25 cellular contexts compared by ENCODE assay signal in the genomic region with DNA sequence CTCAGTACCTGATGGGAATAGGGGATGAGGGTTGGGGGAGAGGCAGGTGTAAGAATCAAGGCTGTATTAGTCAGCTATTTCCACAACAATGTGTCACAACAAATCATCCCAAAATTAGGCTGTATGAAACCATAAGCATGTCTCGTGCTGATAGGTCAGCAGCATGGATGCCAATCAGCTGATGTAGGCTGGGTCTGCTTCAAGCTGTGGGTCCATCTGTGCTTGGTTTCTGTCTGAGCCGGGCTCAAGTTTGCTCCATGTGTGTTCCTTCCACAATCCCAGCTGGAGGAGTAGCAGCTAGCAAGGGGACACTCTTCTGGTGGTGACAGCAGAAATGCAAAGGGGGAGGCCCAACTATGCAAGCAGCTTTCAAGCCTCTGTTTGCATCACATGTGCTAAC.
"Had no signal": no experiment of that assay in that cellular context is flagged by ENCODE, and none has a peak within 500 bp of the region (broad histone marks: within the 10 kb centered on the region; RNA-seq: fewer than 3 reads in every experiment).

No MANE protein-coding gene starts in this region.

- H3K4me1 ChIP-seq: body of pancreas, tibial nerve had no signal

- H3K27me3 ChIP-seq: body of pancreas, heart left ventricle, right atrium auricular region, tibial nerve had no signal

- H3K9me3 Mint-ChIP-seq: activated CD4-positive, alpha-beta memory T cell treated with anti-CD3 and anti-CD28 coated beads, Interleukin-2, amount 10 ng/mL, durations not matched to agents 7 days and 5 days; activated CD4-positive, alpha-beta T cell treated with anti-CD3 and anti-CD28 coated beads, Interleukin-2, amount 10 ng/mL, durations not matched to agents 24 days and 14 days; immature natural killer cell; mesothelial cell of epicardium; naive thymus-derived CD4-positive, alpha-beta T cell; stimulated activated effector memory CD8-positive, alpha-beta T cell treated with anti-CD3 and anti-CD28 coated beads, Interleukin-12 subunit alpha, Interleukin-12 subunit beta, amount 100 ng/mL, for 72 hours had no signal

- DNase-seq: activated CD4-positive, alpha-beta memory T cell treated with anti-CD3 and anti-CD28 coated beads, Interleukin-2, amount 10 ng/mL, durations not matched to agents 7 days and 5 days; activated CD4-positive, alpha-beta T cell treated with anti-CD3 and anti-CD28 coated beads, Interleukin-2, amount 10 ng/mL, durations not matched to agents 24 days and 14 days; activated CD4-positive, CD25-positive, alpha-beta regulatory T cell treated with anti-CD3 and anti-CD28 coated beads, Interleukin-2, amount 50 U/mL, for 72 hours; activated CD8-positive, alpha-beta memory T cell treated with anti-CD3 and anti-CD28 coated beads, Interleukin-2, amount 50 U/mL, for 48 hours; activated effector memory CD4-positive, alpha-beta T cell treated with Interleukin-2 at 50 U/mL for 16 hours; activated naive CD4-positive, alpha-beta T cell treated with Interleukin-2 at 50 U/mL for 16 hours; activated T-cell treated with anti-CD3 and anti-CD28 coated beads, Interleukin-2, amount 50 U/mL, for 48 hours; aorta; body of pancreas; heart left ventricle; hypothalamus; immature natural killer cell; kidney; naive thymus-derived CD4-positive, alpha-beta T cell; occipital lobe; stimulated activated CD4-positive, alpha-beta T cell treated with anti-CD3 and anti-CD28 coated beads, Interleukin-2, amount 100 ng/mL, for 48 hours; T-helper 17 cell; T1000; WERI-Rb-1 had no signal

- ATAC-seq: body of pancreas; heart left ventricle; naive thymus-derived CD4-positive, alpha-beta T cell; stimulated activated effector memory CD8-positive, alpha-beta T cell treated with anti-CD3 and anti-CD28 coated beads, Interleukin-12 subunit alpha, Interleukin-12 subunit beta, amount 100 ng/mL, for 72 hours; T-helper 17 cell had no signal

- FAIRE-seq: endothelial cell of umbilical vein, kidney had no signal

- H3K4me1 Mint-ChIP-seq: mesothelial cell of epicardium had no signal

- H3K27ac ChIP-seq: body of pancreas, heart left ventricle, right atrium auricular region, tibial nerve, WERI-Rb-1 had no signal

- H3K4me3 ChIP-seq: body of pancreas, heart left ventricle, right atrium auricular region, tibial nerve had no signal

- H3K27ac Mint-ChIP-seq: activated CD4-positive, alpha-beta memory T cell treated with anti-CD3 and anti-CD28 coated beads, Interleukin-2, amount 10 ng/mL, durations not matched to agents 7 days and 5 days; activated CD4-positive, alpha-beta T cell treated with anti-CD3 and anti-CD28 coated beads, Interleukin-2, amount 10 ng/mL, durations not matched to agents 24 days and 14 days; activated naive CD8-positive, alpha-beta T cell; mesothelial cell of epicardium; stimulated activated effector memory CD8-positive, alpha-beta T cell treated with anti-CD3 and anti-CD28 coated beads, Interleukin-12 subunit alpha, Interleukin-12 subunit beta, amount 100 ng/mL, for 72 hours; T-helper 17 cell had no signal

- H3K9me3 ChIP-seq: body of pancreas, heart left ventricle, right atrium auricular region, tibial nerve had no signal

- H3K4me3 Mint-ChIP-seq: activated CD4-positive, alpha-beta memory T cell treated with anti-CD3 and anti-CD28 coated beads, Interleukin-2, amount 10 ng/mL, durations not matched to agents 7 days and 5 days; activated CD4-positive, alpha-beta T cell treated with anti-CD3 and anti-CD28 coated beads, Interleukin-2, amount 10 ng/mL, durations not matched to agents 24 days and 14 days; activated naive CD8-positive, alpha-beta T cell; immature natural killer cell; mesothelial cell of epicardium; naive thymus-derived CD4-positive, alpha-beta T cell; stimulated activated effector memory CD8-positive, alpha-beta T cell treated with anti-CD3 and anti-CD28 coated beads, Interleukin-12 subunit alpha, Interleukin-12 subunit beta, amount 100 ng/mL, for 72 hours; T-helper 17 cell had no signal

- H3K27me3 Mint-ChIP-seq: activated naive CD8-positive, alpha-beta T cell; T-helper 17 cell had no signal
